Comparison of ENCODE assay signal across 2 cellular contexts in the genomic region with DNA sequence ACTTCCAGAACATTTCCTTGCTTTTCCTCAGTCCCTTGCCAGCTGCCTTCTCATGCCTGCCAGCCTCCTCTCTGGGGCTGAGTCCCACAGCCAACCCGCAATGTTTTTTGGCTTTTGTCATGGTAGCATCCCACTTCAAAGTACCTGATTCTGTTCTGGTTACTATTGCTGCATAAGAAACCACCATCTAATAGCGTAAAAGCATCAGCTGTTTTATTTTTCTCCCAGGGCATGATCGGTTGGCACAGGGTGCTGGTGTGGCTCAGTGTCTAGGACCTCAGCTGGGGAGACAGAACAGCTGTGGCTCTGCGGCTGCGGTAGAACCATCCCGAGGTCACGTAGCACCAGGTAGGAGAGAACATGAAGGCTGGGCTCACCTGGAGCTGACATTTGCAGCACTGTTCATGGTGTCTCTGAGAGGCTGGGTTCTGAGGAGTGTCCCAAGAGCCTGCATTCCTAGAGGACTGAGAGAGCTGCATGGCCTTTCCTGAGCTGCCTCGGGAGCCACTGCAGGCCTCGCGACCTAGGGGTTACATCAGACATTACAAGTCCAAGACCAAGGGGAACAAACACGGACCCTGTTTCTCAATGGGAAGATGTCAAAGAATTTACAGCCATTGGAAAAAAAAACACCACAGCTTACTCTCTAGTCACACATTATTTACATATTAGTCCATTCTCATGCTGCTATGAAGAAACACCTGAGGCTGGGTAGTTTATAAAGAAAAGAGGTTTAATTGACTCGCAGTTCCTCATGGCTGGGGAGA.
TF ChIP-seq lines count a peak whose summit lies in the region.

No MANE protein-coding gene starts in this region.

TF ChIP-seq in GM23338, 12 proteins besides CTCF, POLR2A, EP300 and RAD21 (continues in another document):
- TF ChIP-seq CREB1 (CRISPR knock-in tag; IDR thresholded peaks at IDR 0.05; ENCODE audit: low read depth) (no peak), EZH2phosphoT487 (IDR thresholded peaks at IDR 0.05; ENCODE audit: unreplicated experiment) (no peak), EZH2 (IDR thresholded peaks at IDR 0.05; ENCODE audit: low read depth, unreplicated experiment) (no peak), POLR2AphosphoS5 (IDR thresholded peaks at IDR 0.05; ENCODE audit: low read depth) (no peak), JUNB (IDR thresholded peaks at IDR 0.05; ENCODE audit: unreplicated experiment) (no peak), ZNF114 (CRISPR knock-in tag; IDR thresholded peaks at IDR 0.05) (no peak), ZNF331 (CRISPR knock-in tag; IDR thresholded peaks at IDR 0.05; ENCODE audit: low read depth) (no peak)
- TF ChIP-seq, protein P1, sequence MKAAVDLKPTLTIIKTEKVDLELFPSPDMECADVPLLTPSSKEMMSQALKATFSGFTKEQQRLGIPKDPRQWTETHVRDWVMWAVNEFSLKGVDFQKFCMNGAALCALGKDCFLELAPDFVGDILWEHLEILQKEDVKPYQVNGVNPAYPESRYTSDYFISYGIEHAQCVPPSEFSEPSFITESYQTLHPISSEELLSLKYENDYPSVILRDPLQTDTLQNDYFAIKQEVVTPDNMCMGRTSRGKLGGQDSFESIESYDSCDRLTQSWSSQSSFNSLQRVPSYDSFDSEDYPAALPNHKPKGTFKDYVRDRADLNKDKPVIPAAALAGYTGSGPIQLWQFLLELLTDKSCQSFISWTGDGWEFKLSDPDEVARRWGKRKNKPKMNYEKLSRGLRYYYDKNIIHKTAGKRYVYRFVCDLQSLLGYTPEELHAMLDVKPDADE (IDR thresholded peaks at IDR 0.05), result no peak
- TF ChIP-seq, protein P2, sequence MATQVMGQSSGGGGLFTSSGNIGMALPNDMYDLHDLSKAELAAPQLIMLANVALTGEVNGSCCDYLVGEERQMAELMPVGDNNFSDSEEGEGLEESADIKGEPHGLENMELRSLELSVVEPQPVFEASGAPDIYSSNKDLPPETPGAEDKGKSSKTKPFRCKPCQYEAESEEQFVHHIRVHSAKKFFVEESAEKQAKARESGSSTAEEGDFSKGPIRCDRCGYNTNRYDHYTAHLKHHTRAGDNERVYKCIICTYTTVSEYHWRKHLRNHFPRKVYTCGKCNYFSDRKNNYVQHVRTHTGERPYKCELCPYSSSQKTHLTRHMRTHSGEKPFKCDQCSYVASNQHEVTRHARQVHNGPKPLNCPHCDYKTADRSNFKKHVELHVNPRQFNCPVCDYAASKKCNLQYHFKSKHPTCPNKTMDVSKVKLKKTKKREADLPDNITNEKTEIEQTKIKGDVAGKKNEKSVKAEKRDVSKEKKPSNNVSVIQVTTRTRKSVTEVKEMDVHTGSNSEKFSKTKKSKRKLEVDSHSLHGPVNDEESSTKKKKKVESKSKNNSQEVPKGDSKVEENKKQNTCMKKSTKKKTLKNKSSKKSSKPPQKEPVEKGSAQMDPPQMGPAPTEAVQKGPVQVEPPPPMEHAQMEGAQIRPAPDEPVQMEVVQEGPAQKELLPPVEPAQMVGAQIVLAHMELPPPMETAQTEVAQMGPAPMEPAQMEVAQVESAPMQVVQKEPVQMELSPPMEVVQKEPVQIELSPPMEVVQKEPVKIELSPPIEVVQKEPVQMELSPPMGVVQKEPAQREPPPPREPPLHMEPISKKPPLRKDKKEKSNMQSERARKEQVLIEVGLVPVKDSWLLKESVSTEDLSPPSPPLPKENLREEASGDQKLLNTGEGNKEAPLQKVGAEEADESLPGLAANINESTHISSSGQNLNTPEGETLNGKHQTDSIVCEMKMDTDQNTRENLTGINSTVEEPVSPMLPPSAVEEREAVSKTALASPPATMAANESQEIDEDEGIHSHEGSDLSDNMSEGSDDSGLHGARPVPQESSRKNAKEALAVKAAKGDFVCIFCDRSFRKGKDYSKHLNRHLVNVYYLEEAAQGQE (IDR thresholded peaks at IDR 0.05; ENCODE audit: unreplicated experiment), result no peak

TF ChIP-seq in K562, 482 proteins besides CTCF, POLR2A, EP300 and RAD21:
- TF ChIP-seq ZNF766 (CRISPR knock-in tag; conservative IDR thresholded peaks at IDR 0.05) (0 out of 2 replicates have a peak, but pooled peaks have one; percentile 29), KLF13 (tag; IDR thresholded peaks at IDR 0.05; ENCODE audit: borderline replicate concordance, low read depth) (no peak)
- TF ChIP-seq, protein P3, sequence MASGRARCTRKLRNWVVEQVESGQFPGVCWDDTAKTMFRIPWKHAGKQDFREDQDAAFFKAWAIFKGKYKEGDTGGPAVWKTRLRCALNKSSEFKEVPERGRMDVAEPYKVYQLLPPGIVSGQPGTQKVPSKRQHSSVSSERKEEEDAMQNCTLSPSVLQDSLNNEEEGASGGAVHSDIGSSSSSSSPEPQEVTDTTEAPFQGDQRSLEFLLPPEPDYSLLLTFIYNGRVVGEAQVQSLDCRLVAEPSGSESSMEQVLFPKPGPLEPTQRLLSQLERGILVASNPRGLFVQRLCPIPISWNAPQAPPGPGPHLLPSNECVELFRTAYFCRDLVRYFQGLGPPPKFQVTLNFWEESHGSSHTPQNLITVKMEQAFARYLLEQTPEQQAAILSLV (tag; IDR thresholded peaks at IDR 0.05), result no peak
